11 cellular contexts compared by ENCODE assay signal in genomic region chr14:105173901-105174894, GRCh38. TPM values are rescaled to one million over a fixed set of nuclear protein-coding genes. Genes with fewer than 3 reads are reported as not detected.
DNase-seq lines count a peak whose midpoint lies in the region; ATAC-seq and TF ChIP-seq lines count a peak whose summit lies in the region.
"Had no signal": no experiment of that assay in that cellular context is flagged by ENCODE, and none has a peak within 500 bp of the region (broad histone marks: within the 10 kb centered on the region; RNA-seq: fewer than 3 reads in every experiment).

No MANE protein-coding gene starts in this region.

- H3K9ac ChIP-seq in OCI-LY1 (ENCODE audit: low read length), result no peak overlapping the region

- CTCF ChIA-PET in naive thymus-derived CD4-positive, alpha-beta T cell (lab: Charles Lee), result interaction anchor here (0.7 kb wide), 1 partner anchor 15 kb away, joined by 5 read pairs; no protein-coding TSS in a partner anchor

- no peaks in the 10 kb centered on the region for H3K36me3 Mint-ChIP-seq in naive thymus-derived CD4-positive, alpha-beta T cell

- 0 out of 2 replicates have a peak overlapping the region, but pooled peaks have one; percentile 0 for H3K4me2 ChIP-seq in OCI-LY1 (ENCODE audit: low read length)
- H3K4me2 ChIP-seq: PC-9 had no signal

- H3K9me2 ChIP-seq in OCI-LY1 (ENCODE audit: low read depth, low read length), result no peaks in the 10 kb centered on the region

- peak overlapping the region in 2 of 9 donors; percentile 20 to 42 for H3K27ac Mint-ChIP-seq in naive thymus-derived CD4-positive, alpha-beta T cell

- no peaks in the 10 kb centered on the region for H3K36me3 ChIP-seq in OCI-LY1 (ENCODE audit: insufficient read depth, low read length)
- H3K36me3 ChIP-seq in naive thymus-derived CD4-positive, alpha-beta T cell (ENCODE audit: control insufficient read depth in 2 of 3, insufficient read depth in 3 of 3, low read length in 3 of 3), result no peaks in the 10 kb centered on the region
- H3K36me3 ChIP-seq in body of pancreas (replicated peaks in 1 of 2; ENCODE audit: insufficient read depth in 1 of 2, low read depth in 2 of 2), result no peaks in the 10 kb centered on the region

- H3K27me3 Mint-ChIP-seq in naive thymus-derived CD4-positive, alpha-beta T cell, result peaks cover 0 to 14% (median 7%) of the 10 kb centered on the region in 5 donors

- H3K4me1 Mint-ChIP-seq in naive thymus-derived CD4-positive, alpha-beta T cell, result peaks cover 10 to 24% (median 14%) of the 10 kb centered on the region in 7 donors

- peaks cover 10% of the 10 kb centered on the region for H3K4me1 ChIP-seq in OCI-LY1 (ENCODE audit: insufficient read depth, low read length, severe bottlenecking)
- H3K4me1 ChIP-seq in naive thymus-derived CD4-positive, alpha-beta T cell (ENCODE audit: control insufficient read depth in 2 of 2, insufficient read depth in 2 of 2, low read length in 2 of 2), result peaks cover 12 to 19% of the 10 kb centered on the region in 2 donors
- peaks cover 66% of the 10 kb centered on the region for H3K4me1 ChIP-seq in body of pancreas

- H3K9me3 Mint-ChIP-seq in naive thymus-derived CD4-positive, alpha-beta T cell, result no peaks in the 10 kb centered on the region

- intact Hi-C loops in naive thymus-derived CD4-positive, alpha-beta T cell (cut with micrococcal nuclease), result no loop called here
- intact Hi-C loops in body of pancreas (cut with DNase I), result no loop called here

- DNase-seq in GDM1 (lab: John Stamatoyannopoulos, UW) (peak; percentile 89), activated gamma-delta T cell (lab: John Stamatoyannopoulos, UW) (peak; percentile 66), body of pancreas (no peak), globus pallidus (ENCODE audit: low spot score) (no peak), kidney glomerular epithelial cell (lab: John Stamatoyannopoulos, UW) (no peak), NCI-H526 (lab: John Stamatoyannopoulos, UW) (no peak)
- peak in 1 of 9 donors; percentile 54 for DNase-seq in naive thymus-derived CD4-positive, alpha-beta T cell
- DNase-seq: NCI-H1436 treated with DMSO at 0.1 percent for 48 hours, PC-9 had no signal

- no peak for TF ChIP-seq POLR2A in body of pancreas (IDR thresholded peaks at IDR 0.05)

- H3K4me3 ChIP-seq in OCI-LY1 (ENCODE audit: low read depth, low read length, poor library complexity, severe bottlenecking), result no peak overlapping the region
- no peak overlapping the region for H3K4me3 ChIP-seq in naive thymus-derived CD4-positive, alpha-beta T cell (ENCODE audit: low read length)
- H3K4me3 ChIP-seq in body of pancreas, result no peak overlapping the region
- H3K4me3 ChIP-seq: lung, PC-9 had no signal

- peaks cover 10% of the 10 kb centered on the region; the same call in 1 of the 2 replicates for H3K27me3 ChIP-seq in OCI-LY1 (ENCODE audit: insufficient read depth, low read length)
- peaks cover 0 to 5% of the 10 kb centered on the region in 2 donors for H3K27me3 ChIP-seq in naive thymus-derived CD4-positive, alpha-beta T cell (ENCODE audit: control insufficient read depth in 2 of 2, insufficient read depth in 2 of 2, low read length in 2 of 2)
- no peaks in the 10 kb centered on the region for H3K27me3 ChIP-seq in body of pancreas

- POLR2A ChIA-PET in naive thymus-derived CD4-positive, alpha-beta T cell (lab: Charles Lee), result no interaction called here

- TF ChIP-seq CTCF in OCI-LY1 (IDR thresholded peaks at IDR 0.05; ENCODE audit: low read length), result no peak
- TF ChIP-seq CTCF in body of pancreas (IDR thresholded peaks at IDR 0.05), result no peak

- no peaks in the 10 kb centered on the region for H3F3A ChIP-seq in OCI-LY1 (ENCODE audit: insufficient read depth, low read length)

- peak; percentile 60 for ATAC-seq in naive thymus-derived CD4-positive, alpha-beta T cell
- ATAC-seq in body of pancreas, result no peak

- H3K27ac ChIP-seq in OCI-LY1 (ENCODE audit: low read depth, low read length, poor library complexity, severe bottlenecking), result no peak overlapping the region
- H3K27ac ChIP-seq in naive thymus-derived CD4-positive, alpha-beta T cell (ENCODE audit: low read depth, low read length), result no peak overlapping the region
- H3K27ac ChIP-seq in body of pancreas, result no peak overlapping the region
- H3K27ac ChIP-seq: PC-9 had no signal

- H3K9me3 ChIP-seq in OCI-LY1 (ENCODE audit: low read length) (no peaks in the 10 kb centered on the region), body of pancreas (no peaks in the 10 kb centered on the region)
- no peaks in the 10 kb centered on the region for H3K9me3 ChIP-seq in naive thymus-derived CD4-positive, alpha-beta T cell (ENCODE audit: control insufficient read depth in 2 of 3, low read length in 3 of 3)

- no peaks in the 10 kb centered on the region for H3K79me2 ChIP-seq in OCI-LY1 (ENCODE audit: insufficient read depth, low read length)

- H3K4me3 Mint-ChIP-seq in naive thymus-derived CD4-positive, alpha-beta T cell, result peak overlapping the region in 4 of 10 donors; percentile 6 to 62 (median 50)

- 69 to 90% methylated on average over 9 to 29 of the region's 32 CpGs for WGBS in body of pancreas, 2 donors

- no peaks in the 10 kb centered on the region for H4K20me1 ChIP-seq in OCI-LY1 (ENCODE audit: insufficient read depth, low read length)

- no peak overlapping the region for H2AFZ ChIP-seq in OCI-LY1 (ENCODE audit: low read length)
- H2AFZ ChIP-seq: PC-9 had no signal

RNA-seq across cellular contexts. Expression of gene JAG2, which starts 5.6 kb away (rescaled TPM):
- total RNA-seq in naive thymus-derived CD4-positive, alpha-beta T cell, result 1 to 10 TPM in 3 of 5 experiments, under 1 TPM in 2; 0.27 to 5.7 (median 2.2) TPM
- polyA plus RNA-seq in naive thymus-derived CD4-positive, alpha-beta T cell, result under 1 TPM in 1 of 2 donors, not detected in 1; 0.21 TPM
- 10 to 100 TPM; 13.5 to 36.3 TPM for total RNA-seq in body of pancreas

RNA-seq across cellular contexts. Expression of gene NUDT14, which starts 6.9 kb away (rescaled TPM):
- total RNA-seq in naive thymus-derived CD4-positive, alpha-beta T cell, result 10 to 100 TPM; 17.3 to 29.6 (median 20.6) TPM
- polyA plus RNA-seq in naive thymus-derived CD4-positive, alpha-beta T cell, result 10 to 100 TPM; 17.4 to 20.1 TPM
- 10 to 100 TPM; 28.8 to 66.9 TPM for total RNA-seq in body of pancreas

Comparison
In these comparisons a context has a peak if more than half of its experiments do, and no peak if none do; other contexts are left out.
1. DNase-seq: peak in GDM1 (single experiment) and activated gamma-delta T cell (single experiment); none in body of pancreas (0 of 4), globus pallidus (single experiment), kidney glomerular epithelial cell (single experiment) and NCI-H526 (0 of 2).